ENCODE assay signal across 25 cellular contexts in genomic region chr3:109819786-109820185, GRCh38.
A peak's percentile ranks its signal among the peaks of the same experiment; 100 is the strongest.
DNase-seq lines count a peak whose midpoint lies in the region; ATAC-seq and TF ChIP-seq lines count a peak whose summit lies in the region.
"Had no signal": no experiment of that assay in that cellular context is flagged by ENCODE, and none has a peak within 500 bp of the region (broad histone marks: within the 10 kb centered on the region; RNA-seq: fewer than 3 reads in every experiment).

No MANE protein-coding gene starts in this region.

- H3K27me3 ChIP-seq in left lung (no peaks in the 10 kb centered on the region), mammary epithelial cell (ENCODE audit: insufficient read depth, low read length) (no peaks in the 10 kb centered on the region)

- H3K4me1 ChIP-seq in left lung (no peaks in the 10 kb centered on the region), mammary epithelial cell (ENCODE audit: insufficient read depth, low read length) (no peaks in the 10 kb centered on the region)
- H3K4me1 ChIP-seq: A549, Caco-2 had no signal

- H3K9me3 ChIP-seq in left lung (peaks cover 0 to 3% of the 10 kb centered on the region in 2 donors), mammary epithelial cell (replicated peaks; ENCODE audit: insufficient read depth, low read length) (no peaks in the 10 kb centered on the region)
- H3K9me3 ChIP-seq: A549, Caco-2 had no signal

- 79% methylated on average over 5 of the region's 6 CpGs for WGBS in mammary epithelial cell (ENCODE audit: low coverage, missing lambda C conversion rate)

- ATAC-seq in left lung = peak; percentile 33
- no peak for ATAC-seq in left lobe of liver
- no peak for ATAC-seq in GM21529 (IDR thresholded peaks at IDR 0.05; ENCODE audit: unreplicated experiment)
- ATAC-seq: A549; CD8-positive, alpha-beta T cell; HCT116; Panc1; T-cell had no signal

- CTCF ChIA-PET in mammary epithelial cell (lab: Charles Lee; ENCODE audit: low non-redundant PET) = no interaction called here

- no peaks in the 10 kb centered on the region for H4K20me1 ChIP-seq in mammary epithelial cell (ENCODE audit: insufficient read depth, low read length)

- no peak overlapping the region for H3K4me2 ChIP-seq in mammary epithelial cell (ENCODE audit: insufficient read depth, low read depth, low read length)
- H3K4me2 ChIP-seq: A549 had no signal

- no TSS peak for BruUV-seq in mammary epithelial cell (replicated peaks; lab: Mats Ljungman, UMichigan)

- DNase-seq in ELF-1 (ENCODE audit: low read depth, low spot score) = peak; percentile 7
- DNase-seq in LNCaP clone FGC (ENCODE audit: low read depth) = peak; percentile 4
- no peak for DNase-seq in left lung
- peak; percentile 18 for DNase-seq in renal cortical epithelial cell (ENCODE audit: low read depth)
- DNase-seq in mammary epithelial cell = no peak
- no peak for DNase-seq in left lobe of liver (ENCODE audit: low spot score)
- DNase-seq in kidney tubule cell (ENCODE audit: low spot score) = no peak
- DNase-seq: C1 segment of cervical spinal cord; Caco-2; CD8-positive, alpha-beta T cell; DMS79; NCI-H1092; NCI-H1436; NCI-H187; NCI-H2081 treated with DMSO at 0.1 percent for 48 hours; NCI-H446 treated with DMSO at 0.1 percent for 48 hours; NCI-H526; SHP77; T-cell had no signal

- dilution Hi-C loops in mammary epithelial cell (cut with HindIII; ENCODE audit: low sequenced_read_pairs) = no loop called here

- in situ Hi-C loops in mammary epithelial cell (cut with MboI; ENCODE audit: low sequenced_read_pairs in 2 of 2) = no loop called here

- H3K79me2 ChIP-seq in mammary epithelial cell (ENCODE audit: insufficient read depth, low read length) = no peaks in the 10 kb centered on the region

- H3K27ac ChIP-seq in left lung = no peak overlapping the region
- H3K27ac ChIP-seq in mammary epithelial cell (ENCODE audit: insufficient read depth, low read depth, low read length) = no peak overlapping the region
- H3K27ac ChIP-seq: A549, HL-60, RWPE1 had no signal

- no peak overlapping the region for H3K9ac ChIP-seq in mammary epithelial cell (ENCODE audit: insufficient read depth, low read length)

- H2AFZ ChIP-seq in mammary epithelial cell (ENCODE audit: low read depth, low read length) = no peak overlapping the region

- intact Hi-C loops in left lung (cut with DNase I) (no loop called here), mammary epithelial cell (cut with micrococcal nuclease) (no loop called here)

- TF ChIP-seq CTCF in LNCaP clone FGC (IDR thresholded peaks at IDR 0.05; ENCODE audit: control insufficient read depth, extremely low read depth, insufficient read depth) (no peak), left lung (IDR thresholded peaks at IDR 0.05) (no peak), mammary epithelial cell (conservative IDR thresholded peaks at IDR 0.05 in 1 of 2, IDR thresholded peaks at IDR 0.05 in 1 of 2; ENCODE audit: extremely low read depth in 1 of 2, insufficient read depth in 1 of 2, low read depth in 1 of 2, low read length in 2 of 2) (no peak)

- no peak overlapping the region for H3K4me3 ChIP-seq in LNCaP clone FGC (ENCODE audit: low read depth, low read length)
- H3K4me3 ChIP-seq in left lung = no peak overlapping the region
- H3K4me3 ChIP-seq in mammary epithelial cell (replicated peaks in 1 of 3; ENCODE audit: insufficient read depth in 1 of 3, low read depth in 2 of 3, low read length in 3 of 3) = no peak overlapping the region
- H3K4me3 ChIP-seq: A549 had no signal

- H3K36me3 ChIP-seq in left lung = no peaks in the 10 kb centered on the region
- no peaks in the 10 kb centered on the region for H3K36me3 ChIP-seq in mammary epithelial cell (ENCODE audit: insufficient read depth, low read length)

Comparison
In these comparisons a context has a peak if more than half of its experiments do, and no peak if none do; other contexts are left out.
1. DNase-seq: peak in ELF-1 (single experiment), LNCaP clone FGC (single experiment) and renal cortical epithelial cell (single experiment); none in left lung (0 of 2), mammary epithelial cell (single experiment), left lobe of liver (single experiment) and kidney tubule cell (single experiment).